Comparison of ENCODE assay signal across 1 cellular context in the genomic region with DNA sequence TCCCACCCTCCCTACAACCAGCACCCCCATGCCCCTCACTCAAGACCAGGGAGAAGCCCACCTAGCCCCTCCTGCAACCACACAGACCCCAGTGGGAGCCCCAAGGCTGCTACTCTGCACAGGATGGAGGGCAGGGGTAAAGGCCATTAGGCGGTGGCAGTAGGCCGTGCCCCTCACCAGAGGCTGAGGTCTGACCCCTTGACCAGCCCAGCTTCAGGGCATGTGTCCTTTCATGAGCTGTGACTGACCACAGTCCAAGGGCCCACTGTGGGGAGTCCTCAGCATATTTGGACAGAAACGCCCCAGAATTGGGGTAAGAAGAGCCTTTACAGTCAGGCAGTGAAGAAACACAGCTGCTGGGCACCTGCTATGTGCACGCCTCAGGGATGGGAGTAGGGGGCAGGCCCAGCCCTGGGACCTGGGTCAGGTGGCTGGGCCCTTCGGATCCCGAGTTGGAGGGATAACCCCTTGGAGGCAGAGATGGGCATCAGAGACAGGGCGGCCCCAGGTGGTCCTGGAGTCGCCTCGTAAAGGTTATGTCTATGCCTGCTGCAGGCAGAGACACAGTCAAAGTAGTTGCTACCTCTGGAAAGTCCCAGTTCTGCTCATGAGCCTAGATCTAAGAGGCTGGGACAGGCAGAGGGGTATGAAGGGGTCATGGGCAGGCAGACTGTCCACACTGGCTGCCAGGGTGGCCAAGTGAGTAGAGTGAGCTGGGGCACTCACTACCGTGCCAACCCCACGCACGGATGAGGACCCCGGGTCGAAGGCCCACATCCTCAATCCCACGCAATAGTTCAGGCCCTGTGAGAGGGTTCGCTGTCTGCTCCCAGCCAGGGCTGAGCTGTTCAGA.
TF ChIP-seq lines count a peak whose summit lies in the region.

No MANE protein-coding gene starts in this region.

TF ChIP-seq in A549, 52 proteins besides CTCF, POLR2A, EP300 and RAD21 (continued from another document):
- TF ChIP-seq, protein P1, sequence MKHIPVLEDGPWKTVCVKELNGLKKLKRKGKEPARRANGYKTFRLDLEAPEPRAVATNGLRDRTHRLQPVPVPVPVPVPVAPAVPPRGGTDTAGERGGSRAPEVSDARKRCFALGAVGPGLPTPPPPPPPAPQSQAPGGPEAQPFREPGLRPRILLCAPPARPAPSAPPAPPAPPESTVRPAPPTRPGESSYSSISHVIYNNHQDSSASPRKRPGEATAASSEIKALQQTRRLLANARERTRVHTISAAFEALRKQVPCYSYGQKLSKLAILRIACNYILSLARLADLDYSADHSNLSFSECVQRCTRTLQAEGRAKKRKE (CRISPR knock-in tag; IDR thresholded peaks at IDR 0.05; ENCODE audit: low read depth): no peak
- TF ChIP-seq, protein P2, sequence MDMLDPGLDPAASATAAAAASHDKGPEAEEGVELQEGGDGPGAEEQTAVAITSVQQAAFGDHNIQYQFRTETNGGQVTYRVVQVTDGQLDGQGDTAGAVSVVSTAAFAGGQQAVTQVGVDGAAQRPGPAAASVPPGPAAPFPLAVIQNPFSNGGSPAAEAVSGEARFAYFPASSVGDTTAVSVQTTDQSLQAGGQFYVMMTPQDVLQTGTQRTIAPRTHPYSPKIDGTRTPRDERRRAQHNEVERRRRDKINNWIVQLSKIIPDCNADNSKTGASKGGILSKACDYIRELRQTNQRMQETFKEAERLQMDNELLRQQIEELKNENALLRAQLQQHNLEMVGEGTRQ (IDR thresholded peaks at IDR 0.05): no peak
- TF ChIP-seq CEBPB (IDR thresholded peaks at IDR 0.05): no peak
- no peak for TF ChIP-seq CHD4 (IDR thresholded peaks at IDR 0.05; ENCODE audit: borderline replicate concordance)
- TF ChIP-seq MAFK (IDR thresholded peaks at IDR 0.05; ENCODE audit: partially characterized antibody): no peak
- TF ChIP-seq PHF8 (IDR thresholded peaks at IDR 0.05; ENCODE audit: borderline replicate concordance, low read depth): no peak
- no peak for TF ChIP-seq EHF (CRISPR knock-in tag; IDR thresholded peaks at IDR 0.05)
- TF ChIP-seq, protein P3, sequence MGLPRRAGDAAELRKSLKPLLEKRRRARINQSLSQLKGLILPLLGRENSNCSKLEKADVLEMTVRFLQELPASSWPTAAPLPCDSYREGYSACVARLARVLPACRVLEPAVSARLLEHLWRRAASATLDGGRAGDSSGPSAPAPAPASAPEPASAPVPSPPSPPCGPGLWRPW (IDR thresholded peaks at IDR 0.05): no peak
- no peak for TF ChIP-seq JUNB (IDR thresholded peaks at IDR 0.05)
- no peak for TF ChIP-seq TP53 (CRISPR knock-in tag; IDR thresholded peaks at IDR 0.05)
- TF ChIP-seq, protein P4, sequence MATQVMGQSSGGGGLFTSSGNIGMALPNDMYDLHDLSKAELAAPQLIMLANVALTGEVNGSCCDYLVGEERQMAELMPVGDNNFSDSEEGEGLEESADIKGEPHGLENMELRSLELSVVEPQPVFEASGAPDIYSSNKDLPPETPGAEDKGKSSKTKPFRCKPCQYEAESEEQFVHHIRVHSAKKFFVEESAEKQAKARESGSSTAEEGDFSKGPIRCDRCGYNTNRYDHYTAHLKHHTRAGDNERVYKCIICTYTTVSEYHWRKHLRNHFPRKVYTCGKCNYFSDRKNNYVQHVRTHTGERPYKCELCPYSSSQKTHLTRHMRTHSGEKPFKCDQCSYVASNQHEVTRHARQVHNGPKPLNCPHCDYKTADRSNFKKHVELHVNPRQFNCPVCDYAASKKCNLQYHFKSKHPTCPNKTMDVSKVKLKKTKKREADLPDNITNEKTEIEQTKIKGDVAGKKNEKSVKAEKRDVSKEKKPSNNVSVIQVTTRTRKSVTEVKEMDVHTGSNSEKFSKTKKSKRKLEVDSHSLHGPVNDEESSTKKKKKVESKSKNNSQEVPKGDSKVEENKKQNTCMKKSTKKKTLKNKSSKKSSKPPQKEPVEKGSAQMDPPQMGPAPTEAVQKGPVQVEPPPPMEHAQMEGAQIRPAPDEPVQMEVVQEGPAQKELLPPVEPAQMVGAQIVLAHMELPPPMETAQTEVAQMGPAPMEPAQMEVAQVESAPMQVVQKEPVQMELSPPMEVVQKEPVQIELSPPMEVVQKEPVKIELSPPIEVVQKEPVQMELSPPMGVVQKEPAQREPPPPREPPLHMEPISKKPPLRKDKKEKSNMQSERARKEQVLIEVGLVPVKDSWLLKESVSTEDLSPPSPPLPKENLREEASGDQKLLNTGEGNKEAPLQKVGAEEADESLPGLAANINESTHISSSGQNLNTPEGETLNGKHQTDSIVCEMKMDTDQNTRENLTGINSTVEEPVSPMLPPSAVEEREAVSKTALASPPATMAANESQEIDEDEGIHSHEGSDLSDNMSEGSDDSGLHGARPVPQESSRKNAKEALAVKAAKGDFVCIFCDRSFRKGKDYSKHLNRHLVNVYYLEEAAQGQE (IDR thresholded peaks at IDR 0.05): no peak
- TF ChIP-seq CBX2 (IDR thresholded peaks at IDR 0.05; ENCODE audit: borderline replicate concordance, low read depth): no peak
- no peak for TF ChIP-seq CHD2 (IDR thresholded peaks at IDR 0.05; ENCODE audit: low read length, partially characterized antibody)
- no peak for TF ChIP-seq HOXB13 (CRISPR knock-in tag; IDR thresholded peaks at IDR 0.05; ENCODE audit: low read depth)
